ENCODE assay signal across 9 cellular contexts in genomic region chr16:81863630-81864352, GRCh38.
DNase-seq lines count a peak whose midpoint lies in the region; ATAC-seq and TF ChIP-seq lines count a peak whose summit lies in the region.
"Had no signal": no experiment of that assay in that cellular context is flagged by ENCODE, and none has a peak within 500 bp of the region (broad histone marks: within the 10 kb centered on the region; RNA-seq: fewer than 3 reads in every experiment).

No MANE protein-coding gene starts in this region.

- no peak overlapping the region for H3K27ac ChIP-seq in aorta (ENCODE audit: low read depth in 1 of 2, low read length in 2 of 2)

- peaks cover 3% of the 10 kb centered on the region for H3K9me3 ChIP-seq in aorta (ENCODE audit: control insufficient read depth, low read length)

- H3K9me3 Mint-ChIP-seq in CD14-positive monocyte (no peaks in the 10 kb centered on the region), immature natural killer cell (no peaks in the 10 kb centered on the region)

- H3K36me3 Mint-ChIP-seq in CD14-positive monocyte (peaks cover 63 to 78% of the 10 kb centered on the region in 2 donors), immature natural killer cell (peaks cover 18 to 30% (median 19%) of the 10 kb centered on the region in 3 donors)

- H3K4me1 Mint-ChIP-seq in CD14-positive monocyte: peaks cover 23% of the 10 kb centered on the region
- peaks cover 46 to 74% of the 10 kb centered on the region in 2 donors for H3K4me1 Mint-ChIP-seq in immature natural killer cell

- ATAC-seq in GM19351 (IDR thresholded peaks at IDR 0.05; ENCODE audit: unreplicated experiment): peak; percentile 84
- ATAC-seq in HG02885 (IDR thresholded peaks at IDR 0.05; ENCODE audit: poor library complexity, unreplicated experiment): peak; percentile 83
- ATAC-seq in aorta (ENCODE audit: low FRiP score): no peak

- H3K27me3 ChIP-seq in aorta (ENCODE audit: control insufficient read depth in 1 of 2, insufficient read depth in 2 of 2, low read length in 1 of 2): no peaks in the 10 kb centered on the region

- H3K36me3 ChIP-seq in aorta (ENCODE audit: control insufficient read depth in 1 of 2, insufficient read depth in 2 of 2, low read length in 1 of 2): no peaks in the 10 kb centered on the region

- peaks cover 0 to 2% (median 0%) of the 10 kb centered on the region in 3 donors for H3K27me3 Mint-ChIP-seq in CD14-positive monocyte (ENCODE audit: low read depth in 3 of 3)
- peaks cover 2 to 9% (median 7%) of the 10 kb centered on the region in 3 donors for H3K27me3 Mint-ChIP-seq in immature natural killer cell (ENCODE audit: low read depth in 3 of 3)

- no peak overlapping the region for H3K4me3 ChIP-seq in aorta (ENCODE audit: low read length in 2 of 2)

- peak overlapping the region in 4 of 7 donors; percentile 23 to 73 (median 54) for H3K27ac Mint-ChIP-seq in CD14-positive monocyte
- peak overlapping the region in 3 of 6 donors; percentile 46 to 62 (median 49) for H3K27ac Mint-ChIP-seq in immature natural killer cell

- WGBS in aorta, 2 donors: 42 to 49% methylated on average over 8 of the region's 8 CpGs

- no peaks in the 10 kb centered on the region for H3K4me1 ChIP-seq in aorta (ENCODE audit: control insufficient read depth in 1 of 2, insufficient read depth in 2 of 2, low read length in 2 of 2)

- H3K4me3 Mint-ChIP-seq in CD14-positive monocyte (no peak overlapping the region), immature natural killer cell (no peak overlapping the region)

- no peak for TF ChIP-seq CTCF in CD14-positive monocyte (IDR thresholded peaks at IDR 0.05)

- DNase-seq in CD14-positive monocyte (ENCODE audit: low spot score): no peak
- DNase-seq in NCI-H146 treated with DMSO at 0.1 percent for 48 hours (lab: John Stamatoyannopoulos, UW; ENCODE audit: unreplicated experiment): peak; percentile 23
- DNase-seq in DMS53 (lab: John Stamatoyannopoulos, UW): no peak
- no peak for DNase-seq in immature natural killer cell
- no peak for DNase-seq in aorta
- no peak for DNase-seq in NK-92 (lab: John Stamatoyannopoulos, UW; ENCODE audit: unreplicated experiment)
- DNase-seq: NK-92 treated with Interleukin-12 subunit alpha and Interleukin-12 subunit beta, amount 100 ng/mL, for 24 hours had no signal

- intact Hi-C loops in CD14-positive monocyte (cut with micrococcal nuclease): no loop called here
- intact Hi-C loops in aorta (cut with DNase I): no loop called here
